1 cellular context compared by ENCODE assay signal in genomic region chr19:2474232-2475017, GRCh38.
TF ChIP-seq lines count a peak whose summit lies in the region.

No MANE protein-coding gene starts in this region.

TF ChIP-seq in HepG2, 621 proteins besides CTCF, POLR2A, EP300 and RAD21 (continued from another document and continues in another):
- TF ChIP-seq RARA (CRISPR knock-in tag; IDR thresholded peaks at IDR 0.05) = peak; percentile 69
- TF ChIP-seq ZNF883 (CRISPR knock-in tag; IDR thresholded peaks at IDR 0.05; ENCODE audit: not compliant biosample characterization) = peak; percentile 67
- no peak for TF ChIP-seq CREBL2 (CRISPR knock-in tag; IDR thresholded peaks at IDR 0.05; ENCODE audit: borderline replicate concordance)
- TF ChIP-seq MLXIP (CRISPR knock-in tag; IDR thresholded peaks at IDR 0.05; ENCODE audit: borderline replicate concordance) = no peak
- peak; percentile 81; the same call in 1 of the 2 replicates for TF ChIP-seq HDAC2 (CRISPR knock-in tag; IDR thresholded peaks at IDR 0.05)
- TF ChIP-seq HDAC6 (IDR thresholded peaks at IDR 0.05; ENCODE audit: low read depth, low read length) = no peak
- TF ChIP-seq GABPB1 (CRISPR knock-in tag; IDR thresholded peaks at IDR 0.05) = peak; percentile 89
- no peak for TF ChIP-seq ZBTB43 (CRISPR knock-in tag; conservative IDR thresholded peaks at IDR 0.05)
- peak; percentile 96 for TF ChIP-seq KDM3A (CRISPR knock-in tag; IDR thresholded peaks at IDR 0.05; ENCODE audit: low read depth)
- no peak for TF ChIP-seq SMAD9 (CRISPR knock-in tag; IDR thresholded peaks at IDR 0.05)
- peak; percentile 94 for TF ChIP-seq ZNF414 (CRISPR knock-in tag; IDR thresholded peaks at IDR 0.05)
- TF ChIP-seq AGO2 (optimal IDR thresholded peaks at IDR 0.05; ENCODE audit: low read depth, low read length) = no peak
- TF ChIP-seq ZNF546 (CRISPR knock-in tag; conservative IDR thresholded peaks at IDR 0.05) = 0 out of 2 replicates have a peak, but pooled peaks have one; percentile 20
- TF ChIP-seq MXD1 (CRISPR knock-in tag; IDR thresholded peaks at IDR 0.05) = no peak
- TF ChIP-seq FOXP4 (CRISPR knock-in tag; IDR thresholded peaks at IDR 0.05) = peak; percentile 23; the same call in 1 of the 2 replicates
- 0 out of 2 replicates have a peak, but pooled peaks have one; percentile 14 for TF ChIP-seq EEA1 (CRISPR knock-in tag; IDR thresholded peaks at IDR 0.05; ENCODE audit: borderline replicate concordance)
- TF ChIP-seq E2F2 (CRISPR knock-in tag; IDR thresholded peaks at IDR 0.05; ENCODE audit: borderline replicate concordance) = no peak
- 0 out of 2 replicates have a peak, but pooled peaks have one; percentile 44 for TF ChIP-seq ZNF574 (CRISPR knock-in tag; IDR thresholded peaks at IDR 0.05)
- peak; percentile 81 for TF ChIP-seq ZGPAT (CRISPR knock-in tag; IDR thresholded peaks at IDR 0.05)
- TF ChIP-seq SYNCRIP (IDR thresholded peaks at IDR 0.05; ENCODE audit: insufficient read depth, low read depth, low read length) = no peak
- peak; percentile 72; the same call in 1 of the 2 replicates for TF ChIP-seq ZMAT3 (CRISPR knock-in tag; conservative IDR thresholded peaks at IDR 0.05)
- no peak for TF ChIP-seq RAD51 (IDR thresholded peaks at IDR 0.05; ENCODE audit: borderline replicate concordance)
- TF ChIP-seq MEIS2 (CRISPR knock-in tag; IDR thresholded peaks at IDR 0.05) = peak; percentile 77; the same call in 1 of the 2 replicates
- 0 out of 2 replicates have a peak, but pooled peaks have one; percentile 46 for TF ChIP-seq CCDC6 (CRISPR knock-in tag; IDR thresholded peaks at IDR 0.05)
- TF ChIP-seq SKIL (CRISPR knock-in tag; IDR thresholded peaks at IDR 0.05; ENCODE audit: borderline replicate concordance) = peak; percentile 43; the same call in 1 of the 2 replicates
- TF ChIP-seq TEAD3 (CRISPR knock-in tag; optimal IDR thresholded peaks at IDR 0.05; ENCODE audit: borderline replicate concordance) = peak; percentile 76
- peak; percentile 93; the same call in 1 of the 2 replicates for TF ChIP-seq ZNF567 (CRISPR knock-in tag; IDR thresholded peaks at IDR 0.05; ENCODE audit: borderline replicate concordance)
- TF ChIP-seq KAT8 (CRISPR knock-in tag; IDR thresholded peaks at IDR 0.05) = peak; percentile 67
- TF ChIP-seq ZNF788 (CRISPR knock-in tag; IDR thresholded peaks at IDR 0.05; ENCODE audit: borderline replicate concordance) = peak; percentile 63; the same call in 1 of the 2 replicates
- TF ChIP-seq ZUFSP (CRISPR knock-in tag; IDR thresholded peaks at IDR 0.05; ENCODE audit: borderline replicate concordance) = no peak
- peak; percentile 58; the same call in 1 of the 2 replicates for TF ChIP-seq YEATS2 (CRISPR knock-in tag; IDR thresholded peaks at IDR 0.05; ENCODE audit: borderline replicate concordance)
- no peak for TF ChIP-seq ZSCAN20 (CRISPR knock-in tag; IDR thresholded peaks at IDR 0.05; ENCODE audit: borderline replicate concordance)
- TF ChIP-seq HDAC1 (CRISPR knock-in tag; IDR thresholded peaks at IDR 0.05) = peak; percentile 76
- peak; percentile 27; the same call in 1 of the 2 replicates for TF ChIP-seq MXD3 (CRISPR knock-in tag; IDR thresholded peaks at IDR 0.05)
- 0 out of 2 replicates have a peak, but pooled peaks have one; percentile 21 for TF ChIP-seq MAX (IDR thresholded peaks at IDR 0.05)
- no peak for TF ChIP-seq RNF2 (conservative IDR thresholded peaks at IDR 0.05; ENCODE audit: low read depth)
- TF ChIP-seq ZBTB8A (CRISPR knock-in tag; IDR thresholded peaks at IDR 0.05; ENCODE audit: borderline replicate concordance, low read depth) = no peak
- peak; percentile 78 for TF ChIP-seq SALL1 (CRISPR knock-in tag; IDR thresholded peaks at IDR 0.05)
- TF ChIP-seq TEF (CRISPR knock-in tag; IDR thresholded peaks at IDR 0.05) = no peak
- TF ChIP-seq JUNB (CRISPR knock-in tag; IDR thresholded peaks at IDR 0.05; ENCODE audit: borderline replicate concordance) = no peak
